19 cellular contexts compared by ENCODE assay signal in genomic region chr7:32559480-32559879, GRCh38.
"Had no signal": no experiment of that assay in that cellular context is flagged by ENCODE, and none has a peak within 500 bp of the region (broad histone marks: within the 10 kb centered on the region; RNA-seq: fewer than 3 reads in every experiment).

No MANE protein-coding gene starts in this region.

- H3K27me3 Mint-ChIP-seq: activated B cell treated with CpG ODN at 0.5 μM for 24 hours; activated CD4-positive, alpha-beta memory T cell treated with anti-CD3 and anti-CD28 coated beads for 36 hours; activated CD4-positive, alpha-beta T cell treated with anti-CD3 and anti-CD28 coated beads, Interleukin-2, amount 10 ng/mL, durations not matched to agents 24 days and 14 days; T-helper 17 cell had no signal

- H3K27ac Mint-ChIP-seq: activated CD4-positive, alpha-beta memory T cell treated with anti-CD3 and anti-CD28 coated beads for 36 hours; activated CD4-positive, alpha-beta T cell treated with anti-CD3 and anti-CD28 coated beads, Interleukin-2, amount 10 ng/mL, durations not matched to agents 24 days and 14 days; activated T-cell treated with anti-CD3 and anti-CD28 coated beads, Interleukin-2, amount 50 U/mL, for 72 hours had no signal

- DNase-seq: activated B cell treated with CpG ODN at 0.5 μM for 24 hours; activated CD4-positive, alpha-beta memory T cell treated with anti-CD3 and anti-CD28 coated beads for 36 hours; activated CD4-positive, alpha-beta T cell treated with anti-CD3 and anti-CD28 coated beads for 1 hour; activated CD4-positive, alpha-beta T cell treated with anti-CD3 and anti-CD28 coated beads, Interleukin-2, amount 10 ng/mL, durations not matched to agents 24 days and 14 days; activated CD8-positive, alpha-beta memory T cell treated with anti-CD3 and anti-CD28 coated beads for 24 hours; activated naive CD4-positive, alpha-beta T cell treated with anti-CD3 and anti-CD28 coated beads, Interleukin-2, amount 50 U/mL, for 16 hours; activated T-cell treated with anti-CD3 and anti-CD28 coated beads, Interleukin-2, amount 50 U/mL, for 72 hours; amniotic stem cell; body of pancreas; central memory CD4-positive, alpha-beta T cell; NCI-H1092; NCI-H1417; NCI-H2029 treated with DMSO at 0.1 percent for 48 hours; NCI-H345; NCI-H510A; Peyer's patch; Right ventricle myocardium superior; T-helper 17 cell; T-helper 9 cell had no signal

- H3K4me3 Mint-ChIP-seq: activated B cell treated with CpG ODN at 0.5 μM for 24 hours; activated CD4-positive, alpha-beta memory T cell treated with anti-CD3 and anti-CD28 coated beads for 36 hours; activated CD4-positive, alpha-beta T cell treated with anti-CD3 and anti-CD28 coated beads, Interleukin-2, amount 10 ng/mL, durations not matched to agents 24 days and 14 days; activated T-cell treated with anti-CD3 and anti-CD28 coated beads, Interleukin-2, amount 50 U/mL, for 72 hours; T-helper 17 cell had no signal

- ATAC-seq: activated T-cell treated with anti-CD3 and anti-CD28 coated beads, Interleukin-2, amount 50 U/mL, for 72 hours; body of pancreas; T-helper 17 cell had no signal

- H3K9me3 Mint-ChIP-seq: activated B cell treated with CpG ODN at 0.5 μM for 24 hours; activated CD4-positive, alpha-beta memory T cell treated with anti-CD3 and anti-CD28 coated beads for 36 hours; activated CD4-positive, alpha-beta T cell treated with anti-CD3 and anti-CD28 coated beads, Interleukin-2, amount 10 ng/mL, durations not matched to agents 24 days and 14 days; activated T-cell treated with anti-CD3 and anti-CD28 coated beads, Interleukin-2, amount 50 U/mL, for 72 hours had no signal
